In the genomic region with DNA sequence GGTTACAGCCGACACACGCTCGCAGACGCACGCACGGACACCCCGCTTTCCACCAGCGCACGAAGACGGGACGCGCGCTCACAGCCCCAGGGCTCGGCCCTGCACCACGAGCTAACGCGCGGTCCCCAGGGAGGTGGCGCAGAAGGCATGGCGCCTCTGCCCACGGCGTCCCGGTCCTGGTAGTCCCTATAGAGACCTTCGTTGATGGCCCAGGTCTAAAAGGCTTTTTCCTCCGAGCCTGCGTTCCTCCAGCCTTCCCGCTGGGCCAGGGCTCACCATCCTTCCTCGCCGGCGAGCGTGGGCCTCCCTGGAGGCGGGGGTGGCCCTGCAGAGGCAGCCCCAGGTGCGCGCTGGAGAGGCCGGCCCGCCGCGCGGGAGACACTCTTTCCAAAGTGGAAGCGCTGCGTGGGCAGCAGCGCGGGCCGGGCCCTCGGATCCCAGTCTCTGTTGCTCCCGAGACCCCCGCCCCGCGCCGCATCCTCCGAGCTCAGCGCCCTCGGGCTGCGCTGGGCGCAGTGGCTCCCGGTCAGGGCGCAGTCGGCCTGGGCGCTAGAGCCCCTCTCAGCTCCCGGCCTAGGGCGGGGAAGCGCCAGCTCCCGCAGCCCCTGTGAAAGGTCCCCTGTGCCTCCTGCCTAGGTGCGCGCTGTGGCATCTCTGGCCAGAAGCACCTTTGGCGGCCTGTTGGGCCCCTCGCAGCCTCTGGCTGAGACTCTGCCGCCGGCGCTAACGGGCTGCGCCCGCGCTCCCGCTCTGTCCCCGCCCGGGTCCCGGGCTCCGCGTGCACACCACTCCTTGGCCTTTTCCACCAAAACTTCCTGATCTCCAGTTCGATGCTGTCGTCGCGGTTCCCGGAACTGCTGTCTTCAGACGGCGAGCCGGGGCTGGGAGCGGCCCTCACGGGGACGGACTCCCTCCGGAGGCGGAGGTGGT, we compare ENCODE assay signal across 9 cellular contexts. TPM values are rescaled to one million over a fixed set of nuclear protein-coding genes. Genes with fewer than 3 reads are reported as not detected.
DNase-seq lines count a peak whose midpoint lies in the region; ATAC-seq, FAIRE-seq and TF ChIP-seq lines count a peak whose summit lies in the region.
"Had no signal": no experiment of that assay in that cellular context is flagged by ENCODE, and none has a peak within 500 bp of the region (broad histone marks: within the 10 kb centered on the region; RNA-seq: fewer than 3 reads in every experiment).

No MANE protein-coding gene starts in this region.

- TF ChIP-seq CTCF in mammary epithelial cell (conservative IDR thresholded peaks at IDR 0.05 in 1 of 2, IDR thresholded peaks at IDR 0.05 in 1 of 2; ENCODE audit: extremely low read depth in 1 of 2, insufficient read depth in 1 of 2, low read depth in 1 of 2, low read length in 2 of 2) (no peak), HepG2 (CRISPR knock-in tag; IDR thresholded peaks at IDR 0.05) (no peak), stomach (IDR thresholded peaks at IDR 0.05) (no peak)

- H3K27ac ChIP-seq in mammary epithelial cell (ENCODE audit: insufficient read depth, low read depth, low read length) (no peak overlapping the region), HepG2 (ENCODE audit: extremely low read length, insufficient read depth, low read length) (no peak overlapping the region), stomach (no peak overlapping the region)

- H3K36me3 Mint-ChIP-seq in activated CD4-positive, alpha-beta T cell treated with anti-CD3 and anti-CD28 coated beads, Interleukin-2, amount 10 ng/mL, durations not matched to agents 7 days and 5 days (ENCODE audit: low read depth), result no peaks in the 10 kb centered on the region

- peaks cover 46% of the 10 kb centered on the region for H3K27me3 Mint-ChIP-seq in activated CD4-positive, alpha-beta T cell treated with anti-CD3 and anti-CD28 coated beads, Interleukin-2, amount 10 ng/mL, durations not matched to agents 7 days and 5 days

- H3K9ac ChIP-seq in mammary epithelial cell (ENCODE audit: insufficient read depth, low read length) (no peak overlapping the region), HepG2 (ENCODE audit: insufficient read depth, low read depth, low read length) (no peak overlapping the region)

- TF ChIP-seq POLR2A in HepG2 (IDR thresholded peaks at IDR 0.05; ENCODE audit: insufficient read depth in 1 of 2, low read depth in 2 of 2, low read length in 2 of 2) (no peak), stomach (IDR thresholded peaks at IDR 0.05) (no peak)

- peaks cover 2% of the 10 kb centered on the region for H3K9me3 Mint-ChIP-seq in activated CD4-positive, alpha-beta T cell treated with anti-CD3 and anti-CD28 coated beads, Interleukin-2, amount 10 ng/mL, durations not matched to agents 7 days and 5 days

- H3K4me1 Mint-ChIP-seq in activated CD4-positive, alpha-beta T cell treated with anti-CD3 and anti-CD28 coated beads, Interleukin-2, amount 10 ng/mL, durations not matched to agents 7 days and 5 days, result peaks cover 5% of the 10 kb centered on the region

- FAIRE-seq in HepG2 (lab: Jason Lieb, UNC), result no peak

- POLR2A ChIA-PET in activated CD4-positive, alpha-beta T cell treated with anti-CD3 and anti-CD28 coated beads, Interleukin-2, amount 10 ng/mL, durations not matched to agents 7 days and 5 days (lab: Charles Lee), result interaction anchor here (0.6 kb wide), 1 partner anchor 22 kb away, joined by 3 read pairs; no protein-coding TSS in a partner anchor
- POLR2A ChIA-PET in HepG2 (lab: Yijun Ruan, JAX), result no interaction called here

- H3K9me3 ChIP-seq in mammary epithelial cell (replicated peaks; ENCODE audit: insufficient read depth, low read length) (no peaks in the 10 kb centered on the region), HepG2 (ENCODE audit: low read length) (no peaks in the 10 kb centered on the region), stomach (no peaks in the 10 kb centered on the region)

- H3K4me1 ChIP-seq in mammary epithelial cell (ENCODE audit: insufficient read depth, low read length) (peaks cover 10% of the 10 kb centered on the region), HepG2 (ENCODE audit: insufficient read depth, low read length) (no peaks in the 10 kb centered on the region), stomach (peaks cover 8 to 14% (median 11%) of the 10 kb centered on the region in 4 donors)

- BruUV-seq in mammary epithelial cell (replicated peaks; lab: Mats Ljungman, UMichigan) (no TSS peak), HepG2 (replicated peaks; lab: Mats Ljungman, UMichigan) (no TSS peak)

- no peak overlapping the region for H3K27ac Mint-ChIP-seq in activated CD4-positive, alpha-beta T cell treated with anti-CD3 and anti-CD28 coated beads, Interleukin-2, amount 10 ng/mL, durations not matched to agents 7 days and 5 days

- no peak for TF ChIP-seq EP300 in HepG2 (IDR thresholded peaks at IDR 0.05; ENCODE audit: low read depth in 2 of 2, low read length in 2 of 2)
- TF ChIP-seq EP300 in HepG2 (CRISPR knock-in tag; IDR thresholded peaks at IDR 0.05; ENCODE audit: borderline replicate concordance), result no peak
- TF ChIP-seq EP300 in stomach (IDR thresholded peaks at IDR 0.05), result no peak

- peak overlapping the region; percentile 36 for H3K4me3 Mint-ChIP-seq in activated CD4-positive, alpha-beta T cell treated with anti-CD3 and anti-CD28 coated beads, Interleukin-2, amount 10 ng/mL, durations not matched to agents 7 days and 5 days

- intact Hi-C loops in mammary epithelial cell (cut with micrococcal nuclease) (no loop called here), HepG2 (cut with micrococcal nuclease; ENCODE audit: unreplicated experiment) (no loop called here), stomach (cut with DNase I; ENCODE audit: low total_unique reads) (no loop called here)

- no peak for TF ChIP-seq RAD21 in HepG2 (CRISPR knock-in tag; IDR thresholded peaks at IDR 0.05)

- H3K79me2 ChIP-seq in mammary epithelial cell (ENCODE audit: insufficient read depth, low read length) (no peaks in the 10 kb centered on the region), HepG2 (ENCODE audit: insufficient read depth, low read length) (no peaks in the 10 kb centered on the region)

- 21% methylated on average over 52 of the region's 93 CpGs for whole genome bisulfite sequencing in mammary epithelial cell (ENCODE audit: low coverage, missing lambda C conversion rate)
- 53% methylated on average over 47 of the region's 93 CpGs for WGBS in HepG2 (ENCODE audit: low lambda C conversion rate)
- WGBS in stomach, 5 donors, result 4 to 31% (median 8%) methylated on average over 44 to 93 of the region's 93 CpGs

- in situ Hi-C loops in mammary epithelial cell (cut with MboI; ENCODE audit: low sequenced_read_pairs in 2 of 2), result no loop called here
- in situ Hi-C loops in HepG2 (cut with HindIII; ENCODE audit: extremely low pct_ligation_motif_present, low pct_unique_long_range_greater_than_20kb), result no loop called here

- H3K36me3 ChIP-seq in mammary epithelial cell (ENCODE audit: insufficient read depth, low read length) (no peaks in the 10 kb centered on the region), HepG2 (replicated peaks in 1 of 2; ENCODE audit: control insufficient read depth in 1 of 2, insufficient read depth in 2 of 2, low read length in 2 of 2) (no peaks in the 10 kb centered on the region), stomach (no peaks in the 10 kb centered on the region)

- H4K20me1 ChIP-seq in mammary epithelial cell (ENCODE audit: insufficient read depth, low read length) (no peaks in the 10 kb centered on the region), HepG2 (ENCODE audit: insufficient read depth, low read length) (no peaks in the 10 kb centered on the region)

- DNase-seq in activated CD4-positive, alpha-beta T cell treated with anti-CD3 and anti-CD28 coated beads, Interleukin-2, amount 10 ng/mL, durations not matched to agents 7 days and 5 days, result no peak
- DNase-seq in activated CD4-positive, alpha-beta T cell treated with anti-CD3 and anti-CD28 coated beads for 1 hour, result no peak
- DNase-seq in mammary epithelial cell, result no peak
- no peak for DNase-seq in HepG2 (ENCODE audit: low spot score)
- no peak for DNase-seq in stomach
- DNase-seq in NCI-H1417 (lab: John Stamatoyannopoulos, UW), result no peak
- DNase-seq in NCI-H2196 treated with DMSO at 0.1 percent for 48 hours (lab: John Stamatoyannopoulos, UW; ENCODE audit: unreplicated experiment), result no peak
- no peak for DNase-seq in hippocampal formation (lab: John Stamatoyannopoulos, UW)
- DNase-seq: stimulated activated CD4-positive, alpha-beta T cell treated with anti-CD3 and anti-CD28 coated beads, Interleukin-4, amount 100 ng/mL, for 4 hours had no signal

- ATAC-seq in HepG2, result peak; percentile 54

- CTCF ChIA-PET in activated CD4-positive, alpha-beta T cell treated with anti-CD3 and anti-CD28 coated beads, Interleukin-2, amount 10 ng/mL, durations not matched to agents 7 days and 5 days (lab: Charles Lee), result interaction anchor here (1.2 kb wide), 1 partner anchor 13 kb away, joined by 3 read pairs; no protein-coding TSS in a partner anchor
- CTCF ChIA-PET in mammary epithelial cell (lab: Charles Lee; ENCODE audit: low non-redundant PET) (no interaction called here), HepG2 (lab: Yijun Ruan, JAX; ENCODE audit: low intra/inter-chr PET ratio, low total read pairs) (no interaction called here)

- H3K27me3 ChIP-seq in mammary epithelial cell (ENCODE audit: insufficient read depth, low read length) (peaks cover 15% of the 10 kb centered on the region), HepG2 (ENCODE audit: control insufficient read depth in 1 of 2, insufficient read depth in 2 of 2, low read length in 2 of 2) (0 out of 5 replicates have a peak, but pooled peaks cover 0 to 3% of the 10 kb centered on the region in 2 experiments), stomach (peaks cover 5 to 37% (median 25%) of the 10 kb centered on the region in 3 donors)

- peak overlapping the region; percentile 59 for H2AFZ ChIP-seq in mammary epithelial cell (ENCODE audit: low read depth, low read length)
- no peak overlapping the region for H2AFZ ChIP-seq in HepG2 (ENCODE audit: low read length)

- dilution Hi-C loops in mammary epithelial cell (cut with HindIII; ENCODE audit: low sequenced_read_pairs), result no loop called here

- H3K4me3 ChIP-seq in mammary epithelial cell (replicated peaks in 1 of 3; ENCODE audit: insufficient read depth in 1 of 3, low read depth in 2 of 3, low read length in 3 of 3) (peak overlapping the region in 1 of 3 experiments; percentile 11), HepG2 (replicated peaks in 1 of 3; ENCODE audit: insufficient read depth in 1 of 3, low read depth in 2 of 3, low read length in 3 of 3) (peak overlapping the region in 2 of 3 experiments; percentile 16 to 44; a peak in 3 of 6 replicates), stomach (peak overlapping the region; percentile 34 to 54 (median 38))

- peak overlapping the region; percentile 73 for H3K4me2 ChIP-seq in mammary epithelial cell (ENCODE audit: insufficient read depth, low read depth, low read length)
- H3K4me2 ChIP-seq in HepG2 (ENCODE audit: low read depth, low read length), result peak overlapping the region; percentile 61

RNA-seq across cellular contexts. Expression of gene FANCC, which starts 31.9 kb away (rescaled TPM):
- 10 to 100 TPM; 15.4 to 21.5 TPM for total RNA-seq in activated CD4-positive, alpha-beta T cell treated with anti-CD3 and anti-CD28 coated beads, Interleukin-2, amount 10 ng/mL, durations not matched to agents 7 days and 5 days
- total RNA-seq in mammary epithelial cell (10 to 100 TPM in 1 of 2 donors, 1 to 10 TPM in 1; 4.2 to 12.9 TPM), HepG2 (2016; rRNA removed; fragmentation: Illumina TruSeq; extraction: Trizol) (7.4 and 11.4 TPM in 2 replicates), stomach (10 to 100 TPM in 3 of 5 donors, 1 to 10 TPM in 2; 6.2 to 24.5 (median 17.4) TPM)
- polyA plus RNA-seq in mammary epithelial cell (7.1 TPM), HepG2 (2011; rRNA removed) (7.3 and 8.6 TPM in 2 replicates), stomach (1 to 10 TPM; 3.1 to 6.0 (median 4.0) TPM)
- 38.9 TPM for polyA minus RNA-seq in mammary epithelial cell
- total RNA-seq in HepG2 (2016; cell fraction: cytosol; rRNA removed; fragmentation: Illumina TruSeq; extraction: Trizol; ENCODE audit: low read depth), result 5.6 and 5.9 TPM in 2 replicates
- 8.0 and 9.7 TPM in 2 replicates for total RNA-seq in HepG2 (2016; cell fraction: insoluble cytoplasmic fraction; rRNA removed; fragmentation: Illumina TruSeq; extraction: Trizol)
- total RNA-seq in HepG2 (2016; cell fraction: membrane; rRNA removed; fragmentation: Illumina TruSeq; extraction: Trizol), result 7.2 and 7.7 TPM in 2 replicates
- total RNA-seq in HepG2 (2016; cell fraction: nucleus; rRNA removed; fragmentation: Illumina TruSeq; extraction: Trizol), result 23.6 and 26.0 TPM in 2 replicates
- polyA plus RNA-seq in HepG2 (2011; cell fraction: cytosol; rRNA removed), result 5.1 and 5.7 TPM in 2 replicates
- 8.3 and 9.9 TPM in 2 replicates for polyA plus RNA-seq in HepG2 (2011; cell fraction: nucleus; rRNA removed)
- polyA plus RNA-seq in HepG2 (2012), result 6.4 and 7.4 TPM in 2 replicates
- 1.5 and 2.7 TPM in 2 replicates for polyA plus RNA-seq in HepG2 (2016; cell fraction: cytosol; fragmentation: Illumina TruSeq; extraction: Trizol; ENCODE audit: low read depth)
- 14.2 and 14.5 TPM in 2 replicates for polyA plus RNA-seq in HepG2 (2016; cell fraction: insoluble cytoplasmic fraction; fragmentation: Illumina TruSeq; extraction: Trizol; ENCODE audit: low read depth)
- polyA plus RNA-seq in HepG2 (2016; cell fraction: membrane; fragmentation: Illumina TruSeq; extraction: Trizol; ENCODE audit: low read depth), result 4.3 and 4.6 TPM in 2 replicates
- polyA plus RNA-seq in HepG2 (2016; cell fraction: nucleus; fragmentation: Illumina TruSeq; extraction: Trizol; ENCODE audit: insufficient read depth, low read depth), result 12.6 and 13.6 TPM in 2 replicates
- 10.0 and 32.5 TPM in 2 replicates for polyA minus RNA-seq in HepG2 (2011; rRNA and poly(A)+ RNA removed; ENCODE audit: low replicate concordance)
- polyA minus RNA-seq in HepG2 (2011; cell fraction: cytosol; rRNA and poly(A)+ RNA removed), result 6.2 and 7.1 TPM in 2 replicates
- 35.4 and 38.5 TPM in 2 replicates for polyA minus RNA-seq in HepG2 (2011; cell fraction: nucleus; rRNA and poly(A)+ RNA removed)
